10 cellular contexts compared by ENCODE assay signal in genomic region chr22:25109878-25110595, GRCh38.
A peak's percentile ranks its signal among the peaks of the same experiment; 100 is the strongest.
DNase-seq lines count a peak whose midpoint lies in the region; ATAC-seq and TF ChIP-seq lines count a peak whose summit lies in the region.
"Had no signal": no experiment of that assay in that cellular context is flagged by ENCODE, and none has a peak within 500 bp of the region (broad histone marks: within the 10 kb centered on the region; RNA-seq: fewer than 3 reads in every experiment).

No MANE protein-coding gene starts in this region.

- H3K27ac ChIP-seq in body of pancreas, result peak overlapping the region; percentile 89 to 95 (median 90)
- peak overlapping the region; percentile 79 to 87 (median 85) for H3K27ac ChIP-seq in upper lobe of left lung

- 67 to 69% methylated on average over 6 of the region's 6 CpGs for WGBS in body of pancreas, 2 donors
- WGBS in upper lobe of left lung, 2 donors, result 81% methylated on average over 6 of the region's 6 CpGs

- no peak for TF ChIP-seq CTCF in body of pancreas (IDR thresholded peaks at IDR 0.05)
- no peak for TF ChIP-seq CTCF in mesothelial cell of epicardium (IDR thresholded peaks at IDR 0.05; ENCODE audit: unreplicated experiment)
- no peak for TF ChIP-seq CTCF in upper lobe of left lung (IDR thresholded peaks at IDR 0.05)

- no peak for DNase-seq in activated naive CD4-positive, alpha-beta T cell treated with anti-CD3 and anti-CD28 coated beads, Interleukin-2, amount 10 ng/mL, durations not matched to agents 7 days and 5 days
- no peak for DNase-seq in activated naive CD4-positive, alpha-beta T cell treated with anti-CD3 and anti-CD28 coated beads for 36 hours
- DNase-seq in body of pancreas, result peak; percentile 29 to 60 (median 50)
- no peak for DNase-seq in mesothelial cell of epicardium (ENCODE audit: low spot score in 2 of 2, unreplicated experiment in 2 of 2)
- DNase-seq in upper lobe of left lung, result no peak
- no peak for DNase-seq in SW480 (ENCODE audit: low spot score)
- no peak for DNase-seq in NCI-H748 treated with DMSO at 0.1 percent for 48 hours (lab: John Stamatoyannopoulos, UW)

- peaks cover 5% of the 10 kb centered on the region for H3K9me3 Mint-ChIP-seq in activated naive CD4-positive, alpha-beta T cell treated with anti-CD3 and anti-CD28 coated beads, Interleukin-2, amount 10 ng/mL, durations not matched to agents 7 days and 5 days
- H3K9me3 Mint-ChIP-seq in activated naive CD4-positive, alpha-beta T cell treated with anti-CD3 and anti-CD28 coated beads for 36 hours, result no peaks in the 10 kb centered on the region
- no peaks in the 10 kb centered on the region for H3K9me3 Mint-ChIP-seq in mesothelial cell of epicardium

- TF ChIP-seq EP300 in upper lobe of left lung (IDR thresholded peaks at IDR 0.05), result no peak

- peaks cover 39% of the 10 kb centered on the region for H3K4me1 ChIP-seq in body of pancreas
- peaks cover 33 to 51% (median 42%) of the 10 kb centered on the region in 4 donors for H3K4me1 ChIP-seq in upper lobe of left lung
- H3K4me1 ChIP-seq: parathyroid adenoma had no signal

- peaks cover 20% of the 10 kb centered on the region for H3K4me1 Mint-ChIP-seq in activated naive CD4-positive, alpha-beta T cell treated with anti-CD3 and anti-CD28 coated beads, Interleukin-2, amount 10 ng/mL, durations not matched to agents 7 days and 5 days
- peaks cover 25% of the 10 kb centered on the region for H3K4me1 Mint-ChIP-seq in activated naive CD4-positive, alpha-beta T cell treated with anti-CD3 and anti-CD28 coated beads for 36 hours (ENCODE audit: low read depth)
- H3K4me1 Mint-ChIP-seq in mesothelial cell of epicardium, result peaks cover 34% of the 10 kb centered on the region

- TF ChIP-seq POLR2A in body of pancreas (IDR thresholded peaks at IDR 0.05) (no peak), upper lobe of left lung (IDR thresholded peaks at IDR 0.05) (no peak)

- H3K27ac Mint-ChIP-seq in activated naive CD4-positive, alpha-beta T cell treated with anti-CD3 and anti-CD28 coated beads, Interleukin-2, amount 10 ng/mL, durations not matched to agents 7 days and 5 days, result no peak overlapping the region
- H3K27ac Mint-ChIP-seq in activated naive CD4-positive, alpha-beta T cell treated with anti-CD3 and anti-CD28 coated beads for 36 hours, result no peak overlapping the region
- peak overlapping the region; percentile 94 for H3K27ac Mint-ChIP-seq in mesothelial cell of epicardium

- ATAC-seq in body of pancreas (no peak), upper lobe of left lung (ENCODE audit: low FRiP score in 2 of 2) (no peak), HG02798 (IDR thresholded peaks at IDR 0.05; ENCODE audit: poor library complexity, unreplicated experiment) (no peak)

- H3K36me3 Mint-ChIP-seq in activated naive CD4-positive, alpha-beta T cell treated with anti-CD3 and anti-CD28 coated beads, Interleukin-2, amount 10 ng/mL, durations not matched to agents 7 days and 5 days, result peaks cover 8% of the 10 kb centered on the region
- no peaks in the 10 kb centered on the region for H3K36me3 Mint-ChIP-seq in activated naive CD4-positive, alpha-beta T cell treated with anti-CD3 and anti-CD28 coated beads for 36 hours (ENCODE audit: low read depth)
- H3K36me3 Mint-ChIP-seq in mesothelial cell of epicardium, result no peaks in the 10 kb centered on the region

- CTCF ChIA-PET in activated naive CD4-positive, alpha-beta T cell treated with anti-CD3 and anti-CD28 coated beads, Interleukin-2, amount 10 ng/mL, durations not matched to agents 7 days and 5 days (lab: Charles Lee), result interaction anchor here (0.7 to 1.8 kb wide), 9 partner anchors 11 to 60 kb away, joined by 3 to 9 read pairs (median 4); no protein-coding TSS in a partner anchor
- CTCF ChIA-PET in activated naive CD4-positive, alpha-beta T cell treated with anti-CD3 and anti-CD28 coated beads for 36 hours (lab: Charles Lee), result interaction anchor here (0.6 to 3.2 kb wide), 13 partner anchors 8 to 707 kb away, joined by 3 to 19 read pairs (median 3); no protein-coding TSS in a partner anchor

- intact Hi-C loops in activated naive CD4-positive, alpha-beta T cell treated with anti-CD3 and anti-CD28 coated beads for 36 hours (cut with micrococcal nuclease), result loop anchor here (2.0 kb wide), 1 partner anchor 41 kb away; no protein-coding TSS in a partner anchor
- intact Hi-C loops in body of pancreas (cut with DNase I), result no loop called here

- H3K27me3 ChIP-seq in body of pancreas (no peaks in the 10 kb centered on the region), upper lobe of left lung (no peaks in the 10 kb centered on the region)
- H3K27me3 ChIP-seq: cardiac muscle cell had no signal

- H3K27me3 Mint-ChIP-seq in activated naive CD4-positive, alpha-beta T cell treated with anti-CD3 and anti-CD28 coated beads, Interleukin-2, amount 10 ng/mL, durations not matched to agents 7 days and 5 days, result peaks cover 10% of the 10 kb centered on the region
- peaks cover 2% of the 10 kb centered on the region for H3K27me3 Mint-ChIP-seq in activated naive CD4-positive, alpha-beta T cell treated with anti-CD3 and anti-CD28 coated beads for 36 hours (ENCODE audit: low read depth)
- H3K27me3 Mint-ChIP-seq in mesothelial cell of epicardium (ENCODE audit: low read depth), result no peaks in the 10 kb centered on the region

- H3K9me3 ChIP-seq in body of pancreas (no peaks in the 10 kb centered on the region), upper lobe of left lung (no peaks in the 10 kb centered on the region)

- peak overlapping the region; percentile 59 for H3K4me3 Mint-ChIP-seq in activated naive CD4-positive, alpha-beta T cell treated with anti-CD3 and anti-CD28 coated beads, Interleukin-2, amount 10 ng/mL, durations not matched to agents 7 days and 5 days
- no peak overlapping the region for H3K4me3 Mint-ChIP-seq in activated naive CD4-positive, alpha-beta T cell treated with anti-CD3 and anti-CD28 coated beads for 36 hours
- peak overlapping the region; percentile 93 for H3K4me3 Mint-ChIP-seq in mesothelial cell of epicardium

- H3K36me3 ChIP-seq in body of pancreas (replicated peaks in 1 of 2; ENCODE audit: insufficient read depth in 1 of 2, low read depth in 2 of 2) (no peaks in the 10 kb centered on the region), upper lobe of left lung (no peaks in the 10 kb centered on the region)
- H3K36me3 ChIP-seq: cardiac muscle cell had no signal

- H3K4me3 ChIP-seq in body of pancreas (no peak overlapping the region), upper lobe of left lung (peak overlapping the region in 1 of 4 donors; percentile 67)

Comparison
In these comparisons a context has a peak if more than half of its experiments do, and no peak if none do; other contexts are left out.
1. DNase-seq: peak in body of pancreas (4 of 4); none in activated naive CD4-positive, alpha-beta T cell treated with anti-CD3 and anti-CD28 coated beads, Interleukin-2, amount 10 ng/mL, durations not matched to agents 7 days and 5 days (single experiment), activated naive CD4-positive, alpha-beta T cell treated with anti-CD3 and anti-CD28 coated beads for 36 hours (single experiment), mesothelial cell of epicardium (0 of 2), upper lobe of left lung (0 of 2), SW480 (single experiment) and NCI-H748 treated with DMSO at 0.1 percent for 48 hours (single experiment).